ENCODE assay signal across 8 cellular contexts in genomic region chr3:141303481-141304223, GRCh38.
DNase-seq lines count a peak whose midpoint lies in the region; ATAC-seq and TF ChIP-seq lines count a peak whose summit lies in the region.

No MANE protein-coding gene starts in this region.

- intact Hi-C loops in testis (cut with DNase I; ENCODE audit: low total_unique reads), result loop anchor here (10.0 kb wide), 2 partner anchors 69 to 161 kb away; partner anchors contain the start of gene PXYLP1

- H3K9me3 ChIP-seq in lung (ENCODE audit: control insufficient read depth in 2 of 2, insufficient read depth in 1 of 2, low read length in 1 of 2), result no peaks in the 10 kb centered on the region
- H3K9me3 ChIP-seq in testis, result no peaks in the 10 kb centered on the region

- peak; percentile 51 for DNase-seq in AG08396 (ENCODE audit: low spot score)
- peak; percentile 85 for DNase-seq in NCI-H2196 (lab: John Stamatoyannopoulos, UW; ENCODE audit: unreplicated experiment)
- DNase-seq in UCSD-AML1 (lab: John Stamatoyannopoulos, UW; ENCODE audit: unreplicated experiment), result peak; percentile 20
- peak; percentile 91 for DNase-seq in dermis blood vessel endothelial cell
- peak; percentile 61 for DNase-seq in lung (ENCODE audit: low spot score)
- DNase-seq in testis, result peak; percentile 73

- H3K36me3 ChIP-seq in lung (ENCODE audit: control insufficient read depth in 2 of 2, insufficient read depth in 2 of 2, low read length in 2 of 2), result no peaks in the 10 kb centered on the region
- no peaks in the 10 kb centered on the region for H3K36me3 ChIP-seq in testis (ENCODE audit: low read depth, missing control alignments)

- H3K27me3 ChIP-seq in lung (ENCODE audit: control insufficient read depth, insufficient read depth), result no peaks in the 10 kb centered on the region
- no peaks in the 10 kb centered on the region for H3K27me3 ChIP-seq in testis

- TF ChIP-seq CTCF in lung (IDR thresholded peaks at IDR 0.05; ENCODE audit: control extremely low read depth, extremely low read depth) (peak; percentile 72), testis (IDR thresholded peaks at IDR 0.05) (peak; percentile 76 to 99 (median 80))

- peak; percentile 75 for ATAC-seq in GM18502 (IDR thresholded peaks at IDR 0.05; ENCODE audit: poor library complexity, unreplicated experiment)
- ATAC-seq in HG03135 (IDR thresholded peaks at IDR 0.05; ENCODE audit: unreplicated experiment), result peak; percentile 62
- peak; percentile 81 for ATAC-seq in lung (ENCODE audit: insufficient read depth, low FRiP score)

- H3K4me1 ChIP-seq in lung (ENCODE audit: control insufficient read depth in 2 of 2, insufficient read depth in 2 of 2, low read length in 2 of 2), result no peaks in the 10 kb centered on the region
- H3K4me1 ChIP-seq in testis, result peaks cover 4% of the 10 kb centered on the region

- WGBS in lung, 2 donors, result 65 to 75% methylated on average over 13 of the region's 13 CpGs
- 86% methylated on average over 10 to 13 of the region's 13 CpGs for WGBS in testis, 2 donors

- no peak overlapping the region for H3K4me3 ChIP-seq in lung
- no peak overlapping the region for H3K4me3 ChIP-seq in testis

- H3K27ac ChIP-seq in lung (ENCODE audit: low read depth in 1 of 2, low read length in 1 of 2), result no peak overlapping the region
- no peak overlapping the region for H3K27ac ChIP-seq in testis

- TF ChIP-seq POLR2A in testis (IDR thresholded peaks at IDR 0.05), result no peak

Comparison
In these comparisons a context has a peak if more than half of its experiments do, and no peak if none do; other contexts are left out.
1. DNase-seq: peak in every context shown above with its lines; median percentile 91 in dermis blood vessel endothelial cell; 85 in NCI-H2196; 73 in testis; 61 in lung; 51 in AG08396; 20 in UCSD-AML1.